20 cellular contexts compared by ENCODE assay signal in the genomic region with DNA sequence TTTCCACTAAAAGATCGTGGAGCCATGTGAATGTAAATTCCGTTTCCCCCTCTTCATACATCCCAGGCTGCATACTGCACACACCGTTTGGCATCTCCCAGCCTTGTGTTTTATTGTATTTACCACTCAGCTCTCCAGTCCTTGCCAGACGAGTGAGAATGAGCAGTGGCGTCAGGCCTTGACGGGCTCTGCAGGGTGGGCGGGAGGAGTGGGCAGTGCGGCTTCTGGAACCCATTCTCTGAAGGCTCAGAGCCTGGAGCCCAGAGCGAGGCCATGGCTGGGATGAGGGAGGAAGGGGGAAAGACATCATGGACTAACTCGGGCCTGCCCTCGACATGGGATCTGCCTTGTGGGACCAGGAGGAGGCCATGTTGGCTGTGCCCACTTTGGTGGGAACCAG. TPM values are rescaled to one million over a fixed set of nuclear protein-coding genes. Genes with fewer than 3 reads are reported as not detected.
DNase-seq lines count a peak whose midpoint lies in the region; ATAC-seq and TF ChIP-seq lines count a peak whose summit lies in the region.
"Had no signal": no experiment of that assay in that cellular context is flagged by ENCODE, and none has a peak within 500 bp of the region (broad histone marks: within the 10 kb centered on the region; RNA-seq: fewer than 3 reads in every experiment).

No MANE protein-coding gene starts in this region.

- H3K27ac Mint-ChIP-seq in Caco-2 (ENCODE audit: unreplicated experiment) = peak overlapping the region; percentile 79
- H3K27ac Mint-ChIP-seq: activated naive CD8-positive, alpha-beta T cell treated with anti-CD3 and anti-CD28 coated beads, Interleukin-2, amount 10 ng/mL, durations not matched to agents 7 days and 5 days; IgD-negative memory B cell had no signal

- H3K27ac ChIP-seq in esophagus muscularis mucosa (replicated peaks in 1 of 4) (peak overlapping the region in 3 of 4 donors; percentile 31 to 73 (median 65)), psoas muscle (peak overlapping the region; percentile 67), adrenal gland (no peak overlapping the region), testis (no peak overlapping the region)
- H3K27ac ChIP-seq: neutrophil, spleen had no signal

- intact Hi-C loops in Caco-2 (cut with micrococcal nuclease; ENCODE audit: unreplicated experiment) (no loop called here), esophagus muscularis mucosa (cut with DNase I) (no loop called here), psoas muscle (cut with DNase I) (no loop called here), adrenal gland (cut with DNase I) (no loop called here), testis (cut with DNase I; ENCODE audit: low total_unique reads) (no loop called here)

- peaks cover 70% of the 10 kb centered on the region for H3K36me3 Mint-ChIP-seq in Caco-2 (ENCODE audit: insufficient read depth, unreplicated experiment)

- no peak for TF ChIP-seq EP300 in esophagus muscularis mucosa (IDR thresholded peaks at IDR 0.05)

- POLR2A ChIA-PET in Caco-2 (lab: Charles Lee) = interaction anchor here (0.6 kb wide), 1 partner anchor 206 kb away, joined by 3 read pairs; no protein-coding TSS in a partner anchor

- no peaks in the 10 kb centered on the region; the same call in 1 of the 2 replicates for H3K36me3 ChIP-seq in Caco-2 (ENCODE audit: control insufficient read depth, insufficient read depth, low read length)
- H3K36me3 ChIP-seq in esophagus muscularis mucosa = no peaks in the 10 kb centered on the region
- H3K36me3 ChIP-seq in psoas muscle (ENCODE audit: insufficient read depth in 1 of 2, low read depth in 1 of 2) = no peaks in the 10 kb centered on the region
- H3K36me3 ChIP-seq in adrenal gland (replicated peaks in 1 of 2) = no peaks in the 10 kb centered on the region
- H3K36me3 ChIP-seq in testis (ENCODE audit: low read depth, missing control alignments) = no peaks in the 10 kb centered on the region
- H3K36me3 ChIP-seq: neutrophil had no signal

- H3K4me1 ChIP-seq in Caco-2 (peaks cover 58% of the 10 kb centered on the region), esophagus muscularis mucosa (peaks cover 43 to 74% (median 53%) of the 10 kb centered on the region in 4 donors), psoas muscle (peaks cover 32% of the 10 kb centered on the region), adrenal gland (replicated peaks in 1 of 2) (peaks cover 0 to 13% of the 10 kb centered on the region in 2 donors), testis (no peaks in the 10 kb centered on the region)

- WGBS in esophagus muscularis mucosa = 78% methylated on average over 11 of the region's 11 CpGs
- 82 to 88% (median 85%) methylated on average over 11 of the region's 11 CpGs for WGBS in psoas muscle, 3 donors
- 84 to 93% (median 89%) methylated on average over 11 of the region's 11 CpGs for WGBS in adrenal gland, 4 donors
- WGBS in testis, 2 donors = 82 to 86% methylated on average over 10 to 11 of the region's 11 CpGs

- CTCF ChIA-PET in Caco-2 (lab: Charles Lee) = interaction anchor here (0.6 to 1.0 kb wide), 2 partner anchors 10 to 14 kb away, joined by 3 read pairs; no protein-coding TSS in a partner anchor

- H3K4me3 ChIP-seq in Caco-2 (ENCODE audit: low read depth, low read length) = no peak overlapping the region
- no peak overlapping the region for H3K4me3 ChIP-seq in esophagus muscularis mucosa
- no peak overlapping the region for H3K4me3 ChIP-seq in psoas muscle
- H3K4me3 ChIP-seq in adrenal gland = no peak overlapping the region
- H3K4me3 ChIP-seq in testis = no peak overlapping the region
- H3K4me3 ChIP-seq: spleen had no signal

- H3K9me3 ChIP-seq in Caco-2 (no peaks in the 10 kb centered on the region), esophagus muscularis mucosa (no peaks in the 10 kb centered on the region), psoas muscle (no peaks in the 10 kb centered on the region), adrenal gland (replicated peaks in 1 of 3) (no peaks in the 10 kb centered on the region), testis (no peaks in the 10 kb centered on the region)
- H3K9me3 ChIP-seq: neutrophil, SK-N-SH, spleen had no signal

- ATAC-seq in psoas muscle = peak in 2 of 4 donors; percentile 3 to 21
- ATAC-seq in HG02678 (IDR thresholded peaks at IDR 0.05; ENCODE audit: unreplicated experiment) = no peak

- BruUV-seq in Caco-2 (replicated peaks; lab: Mats Ljungman, UMichigan) = no TSS peak

- TF ChIP-seq POLR2A in esophagus muscularis mucosa (IDR thresholded peaks at IDR 0.05; ENCODE audit: low read depth) (no peak), adrenal gland (IDR thresholded peaks at IDR 0.05) (no peak), testis (IDR thresholded peaks at IDR 0.05) (no peak)

- H3K4me3 Mint-ChIP-seq in Caco-2 (ENCODE audit: unreplicated experiment) = no peak overlapping the region
- H3K4me3 Mint-ChIP-seq: activated naive CD8-positive, alpha-beta T cell treated with anti-CD3 and anti-CD28 coated beads, Interleukin-2, amount 10 ng/mL, durations not matched to agents 7 days and 5 days; IgD-negative memory B cell had no signal

- TF ChIP-seq CTCF in Caco-2 (IDR thresholded peaks at IDR 0.05; ENCODE audit: insufficient read depth in 1 of 2, low read depth in 1 of 2, low read length in 1 of 2, severe bottlenecking in 1 of 2, unreplicated experiment in 1 of 2) = no peak
- no peak for TF ChIP-seq CTCF in esophagus muscularis mucosa (IDR thresholded peaks at IDR 0.05)
- no peak for TF ChIP-seq CTCF in psoas muscle (IDR thresholded peaks at IDR 0.05)
- no peak for TF ChIP-seq CTCF in adrenal gland (IDR thresholded peaks at IDR 0.05)
- no peak for TF ChIP-seq CTCF in testis (IDR thresholded peaks at IDR 0.05)

- H3K27me3 Mint-ChIP-seq in Caco-2 (ENCODE audit: insufficient read depth, unreplicated experiment) = no peaks in the 10 kb centered on the region
- H3K27me3 Mint-ChIP-seq: activated naive CD8-positive, alpha-beta T cell treated with anti-CD3 and anti-CD28 coated beads, Interleukin-2, amount 10 ng/mL, durations not matched to agents 7 days and 5 days; IgD-negative memory B cell had no signal

- peaks cover 56% of the 10 kb centered on the region for H3K4me1 Mint-ChIP-seq in Caco-2 (ENCODE audit: low read depth, unreplicated experiment)

- no peaks in the 10 kb centered on the region for H3K9me3 Mint-ChIP-seq in Caco-2 (ENCODE audit: unreplicated experiment)
- H3K9me3 Mint-ChIP-seq: activated naive CD8-positive, alpha-beta T cell treated with anti-CD3 and anti-CD28 coated beads, Interleukin-2, amount 10 ng/mL, durations not matched to agents 7 days and 5 days; IgD-negative memory B cell had no signal

- DNase-seq in Caco-2 (no peak), NCI-H1092 treated with DMSO at 0.1 percent for 48 hours (lab: John Stamatoyannopoulos, UW) (peak; percentile 4), esophagus muscularis mucosa (ENCODE audit: extremely low spot score) (no peak), psoas muscle (no peak), NCI-H2107 treated with DMSO at 0.1 percent for 48 hours (lab: John Stamatoyannopoulos, UW; ENCODE audit: unreplicated experiment) (no peak), adrenal gland (no peak), testis (no peak)
- DNase-seq: activated CD4-positive, alpha-beta T cell treated with anti-CD3 and anti-CD28 coated beads, Interleukin-2, amount 50 U/mL, for 4 hours; activated naive CD8-positive, alpha-beta T cell treated with anti-CD3 and anti-CD28 coated beads, Interleukin-2, amount 10 ng/mL, durations not matched to agents 7 days and 5 days; activated T-cell treated with anti-CD3 and anti-CD28 coated beads, Interleukin-2, amount 50 U/mL, for 48 hours; foreskin melanocyte; mesenchymal stem cell; NCI-H2227 treated with DMSO at 0.1 percent for 48 hours; OCI-M1; SK-N-SH; spleen; stimulated activated naive CD4-positive, alpha-beta T cell had no signal

- H3K27me3 ChIP-seq in Caco-2 (replicated peaks; ENCODE audit: control insufficient read depth, insufficient read depth, low read length) (no peaks in the 10 kb centered on the region), esophagus muscularis mucosa (no peaks in the 10 kb centered on the region), psoas muscle (ENCODE audit: insufficient read depth in 3 of 3, low read length in 2 of 3) (no peaks in the 10 kb centered on the region), adrenal gland (no peaks in the 10 kb centered on the region), testis (no peaks in the 10 kb centered on the region)
- H3K27me3 ChIP-seq: neutrophil, spleen had no signal

RNA-seq across cellular contexts. Expression of a gene that starts 25.1 kb away (rescaled TPM):
- total RNA-seq in Caco-2 (2022) = 34.3 and 38.8 TPM in 2 replicates
- 10 to 100 TPM; 10.9 to 15.0 (median 13.8) TPM for total RNA-seq in esophagus muscularis mucosa
- 10 to 100 TPM in 3 of 4 donors, 1 to 10 TPM in 1; 9.6 to 22.4 (median 13.7) TPM for total RNA-seq in psoas muscle
- polyA plus RNA-seq in psoas muscle = 1 to 10 TPM; 3.1 to 9.9 (median 4.9) TPM
- total RNA-seq in adrenal gland = 10 to 100 TPM in 4 of 8 donors, 1 to 10 TPM in 4; 5.3 to 16.8 (median 9.0) TPM
- polyA plus RNA-seq in adrenal gland = 10 to 100 TPM in 2 of 3 donors, 1 to 10 TPM in 1; 4.3 to 24.6 (median 14.5) TPM
- 10 to 100 TPM; 13.5 to 19.2 TPM for total RNA-seq in testis
- polyA plus RNA-seq in testis (ENCODE audit: insufficient read depth, low read depth, low replicate concordance) = 9.2 TPM

Comparison
In these comparisons a context has a peak if more than half of its experiments do, and no peak if none do; other contexts are left out.
1. H3K27ac ChIP-seq: peak in esophagus muscularis mucosa (3 of 4) and psoas muscle (single experiment); none in adrenal gland (0 of 5) and testis (0 of 2).